8 cellular contexts compared by ENCODE assay signal in the genomic region with DNA sequence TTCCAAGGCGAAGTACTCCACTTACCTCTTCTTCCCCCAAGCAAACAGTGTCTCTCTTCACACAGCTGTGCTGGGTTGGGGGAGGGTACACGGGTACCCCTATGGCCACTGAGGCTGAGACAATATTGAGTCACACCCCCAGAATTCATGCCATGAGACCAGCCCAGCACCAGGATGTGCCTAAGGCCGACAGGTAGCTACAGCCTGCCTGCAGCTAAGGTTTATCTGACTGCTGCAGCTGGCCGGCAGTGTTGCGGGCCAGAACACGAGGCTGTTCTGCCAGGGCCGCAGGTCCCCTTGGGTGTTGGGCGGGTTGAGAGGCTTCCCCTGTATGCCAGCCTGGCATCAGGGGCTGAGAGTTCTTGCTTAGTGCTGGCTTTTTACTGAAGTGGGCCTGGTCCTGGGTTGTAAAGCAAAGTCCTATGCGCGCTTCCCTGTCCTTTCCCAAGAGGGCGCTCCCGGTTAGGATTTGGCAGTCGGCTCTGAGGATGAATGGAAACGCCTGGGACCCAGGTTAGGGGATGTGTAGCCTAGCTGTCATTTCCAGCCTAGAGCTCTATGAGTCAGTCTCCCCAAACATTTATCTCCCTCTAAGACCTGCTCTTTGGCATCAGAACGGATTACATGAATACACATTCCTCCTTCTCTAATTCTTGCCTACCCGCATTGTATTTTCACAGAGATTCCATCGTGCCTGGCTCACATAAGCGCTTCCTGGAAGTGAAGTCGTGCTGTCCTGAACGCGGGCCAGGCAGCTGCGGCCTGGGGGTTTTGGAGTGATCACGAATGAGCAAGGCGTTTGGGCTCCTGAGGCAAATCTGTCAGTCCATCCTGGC. TPM values are rescaled to one million over a fixed set of nuclear protein-coding genes. Genes with fewer than 3 reads are reported as not detected.
DNase-seq lines count a peak whose midpoint lies in the region; ATAC-seq lines count a peak whose summit lies in the region.

No MANE protein-coding gene starts in this region.

- no peak for ATAC-seq in HG02973 (IDR thresholded peaks at IDR 0.05; ENCODE audit: unreplicated experiment)

- DNase-seq in DMS79 treated with DMSO at 0.1 percent for 48 hours (lab: John Stamatoyannopoulos, UW): peak; percentile 23
- no peak for DNase-seq in DMS79 (lab: John Stamatoyannopoulos, UW)
- peak; percentile 67 for DNase-seq in NCI-H1092 treated with DMSO at 0.1 percent for 48 hours (lab: John Stamatoyannopoulos, UW)
- peak; percentile 82 for DNase-seq in T1000 (lab: John Stamatoyannopoulos, UW)
- peak; percentile 50 for DNase-seq in cerebellum (ENCODE audit: low spot score)
- DNase-seq in kidney tubule cell (ENCODE audit: low spot score): peak; percentile 72
- DNase-seq in stimulated activated CD4-positive, alpha-beta T cell treated with anti-CD3 and anti-CD28 coated beads, Interleukin-2, amount 100 ng/mL, for 48 hours: peak; percentile 62 to 70

RNA-seq across cellular contexts. Expression of a gene that starts 7.1 kb away (rescaled TPM):
- 1.8 TPM for total RNA-seq in cerebellum

RNA-seq across cellular contexts. Expression of a gene that starts 46.5 kb away (rescaled TPM):
- 7.3 TPM for total RNA-seq in cerebellum
